ENCODE assay signal across 10 cellular contexts in the genomic region with DNA sequence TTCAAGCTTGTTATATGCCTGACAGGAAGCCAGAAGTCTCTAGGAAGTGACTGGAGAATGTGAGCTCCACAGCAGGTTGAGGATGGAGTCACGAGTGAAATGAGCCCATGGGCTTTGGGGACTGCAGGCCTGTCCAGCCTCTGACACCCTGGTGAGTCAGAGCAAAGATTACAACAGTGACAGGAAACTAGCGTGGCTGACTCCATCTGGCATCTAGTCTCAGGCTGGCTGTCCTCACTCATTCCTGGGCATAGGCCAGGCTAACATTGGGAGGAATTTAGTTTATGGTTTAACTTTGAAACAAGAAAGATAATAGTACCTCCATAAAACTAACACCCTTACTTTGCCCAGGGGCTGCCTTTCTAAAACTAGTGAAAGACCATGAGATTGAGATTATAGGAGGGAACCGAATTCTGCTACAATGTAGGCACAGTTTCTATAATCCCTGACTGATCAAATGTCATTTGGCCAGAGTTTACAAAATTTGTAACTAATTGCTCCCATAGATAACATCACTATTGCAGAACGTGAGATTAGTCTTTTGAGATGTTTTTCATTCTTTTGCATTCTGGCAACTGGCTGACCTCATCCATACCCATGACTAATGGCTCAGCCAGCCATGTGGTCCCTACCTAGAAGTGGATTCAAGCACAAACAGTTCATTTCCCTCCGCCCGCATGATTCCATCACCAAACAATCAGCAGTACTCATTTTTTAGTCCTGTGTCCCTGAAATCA. TPM values are rescaled to one million over a fixed set of nuclear protein-coding genes. Genes with fewer than 3 reads are reported as not detected.
DNase-seq lines count a peak whose midpoint lies in the region; TF ChIP-seq lines count a peak whose summit lies in the region.
"Had no signal": no experiment of that assay in that cellular context is flagged by ENCODE, and none has a peak within 500 bp of the region (broad histone marks: within the 10 kb centered on the region; RNA-seq: fewer than 3 reads in every experiment).

No MANE protein-coding gene starts in this region.

- H3K27me3 ChIP-seq in SJCRH30: no peaks in the 10 kb centered on the region
- no peaks in the 10 kb centered on the region for H3K27me3 ChIP-seq in esophagus squamous epithelium

- DNase-seq in EH (ENCODE audit: low read depth): peak; percentile 99
- DNase-seq in SJCRH30: peak; percentile 78 to 81
- no peak for DNase-seq in esophagus squamous epithelium (lab: John Stamatoyannopoulos, UW)
- DNase-seq in posterior vena cava (ENCODE audit: low spot score): peak; percentile 87
- no peak for DNase-seq in AML-193 (lab: John Stamatoyannopoulos, UW)
- DNase-seq in ecto neural progenitor cell (ENCODE audit: low spot score): no peak
- no peak for DNase-seq in GM20000 (ENCODE audit: low spot score)
- no peak for DNase-seq in NOMO-1 (lab: John Stamatoyannopoulos, UW; ENCODE audit: unreplicated experiment in 2 of 2)
- DNase-seq: activated CD4-positive, alpha-beta memory T cell treated with anti-CD3 and anti-CD28 coated beads for 36 hours; naive B cell had no signal

- H3K4me3 ChIP-seq in SJCRH30 (no peak overlapping the region), esophagus squamous epithelium (no peak overlapping the region)

- no peak for TF ChIP-seq POLR2A in esophagus squamous epithelium (IDR thresholded peaks at IDR 0.05)

- 33 to 34% methylated on average over 6 of the region's 6 CpGs for WGBS in esophagus squamous epithelium, 2 donors

- H3K27ac ChIP-seq in SJCRH30 (peak overlapping the region; percentile 91), esophagus squamous epithelium (peak overlapping the region; percentile 48 to 72 (median 60))

- H3K36me3 ChIP-seq in SJCRH30 (no peaks in the 10 kb centered on the region), esophagus squamous epithelium (no peaks in the 10 kb centered on the region)

- peaks cover 36% of the 10 kb centered on the region for H3K4me1 ChIP-seq in SJCRH30
- H3K4me1 ChIP-seq in esophagus squamous epithelium: peaks cover 0 to 26% (median 5%) of the 10 kb centered on the region in 3 donors

- TF ChIP-seq CTCF in esophagus squamous epithelium (IDR thresholded peaks at IDR 0.05): no peak
- no peak for TF ChIP-seq CTCF in GM20000 (IDR thresholded peaks at IDR 0.05; ENCODE audit: extremely low read depth, missing control alignments)

- no peaks in the 10 kb centered on the region for H3K9me3 ChIP-seq in SJCRH30 (replicated peaks)
- H3K9me3 ChIP-seq in esophagus squamous epithelium: no peaks in the 10 kb centered on the region

- intact Hi-C loops in esophagus squamous epithelium (cut with DNase I) (no loop called here), posterior vena cava (cut with DNase I) (no loop called here)

RNA-seq across cellular contexts. Expression of a gene that starts 28.4 kb away (rescaled TPM):
- total RNA-seq in SJCRH30 (2014; rRNA removed; shearing (Covaris generic)): not detected in 2 replicates
- total RNA-seq in esophagus squamous epithelium (not detected), posterior vena cava (not detected)
- total RNA-seq: activated CD4-positive, alpha-beta memory T cell treated with anti-CD3 and anti-CD28 coated beads for 36 hours had no signal

Comparison
In these comparisons a context has a peak if more than half of its experiments do, and no peak if none do; other contexts are left out.
1. DNase-seq: peak in EH (single experiment), SJCRH30 (2 of 2) and posterior vena cava (single experiment); none in esophagus squamous epithelium (single experiment), AML-193 (0 of 2), ecto neural progenitor cell (single experiment), GM20000 (single experiment) and NOMO-1 (0 of 2).